In the genomic region with DNA sequence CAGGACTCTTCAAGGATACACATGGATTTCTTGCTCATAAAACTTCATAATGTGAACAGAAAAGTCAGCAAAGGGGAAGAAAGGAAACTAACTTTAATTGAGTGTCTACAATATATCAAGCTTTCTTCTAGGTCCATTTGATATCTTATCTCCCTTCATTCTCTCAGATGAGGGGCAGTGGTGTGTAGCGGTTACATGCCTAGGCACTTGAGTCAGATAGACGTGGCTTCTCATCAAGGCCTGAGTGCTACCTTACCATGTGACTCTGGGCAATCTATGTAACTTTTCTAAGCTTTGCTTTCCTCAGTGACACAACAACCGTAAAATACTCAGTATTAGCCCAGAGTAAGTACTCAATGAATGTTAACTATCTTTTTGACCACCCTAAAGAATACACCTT, we compare ENCODE assay signal across 16 cellular contexts. TPM values are rescaled to one million over a fixed set of nuclear protein-coding genes. Genes with fewer than 3 reads are reported as not detected.
DNase-seq lines count a peak whose midpoint lies in the region; ATAC-seq, FAIRE-seq and TF ChIP-seq lines count a peak whose summit lies in the region.
"Had no signal": no experiment of that assay in that cellular context is flagged by ENCODE, and none has a peak within 500 bp of the region (broad histone marks: within the 10 kb centered on the region; RNA-seq: fewer than 3 reads in every experiment).

No MANE protein-coding gene starts in this region.

- TF ChIP-seq POLR2A in gastrocnemius medialis (IDR thresholded peaks at IDR 0.05) (no peak), breast epithelium (IDR thresholded peaks at IDR 0.05) (no peak), sigmoid colon (IDR thresholded peaks at IDR 0.05) (no peak)

- H3K4me1 ChIP-seq in gastrocnemius medialis: peaks cover 72% of the 10 kb centered on the region in 2 donors
- H3K4me1 ChIP-seq in breast epithelium: peaks cover 0 to 3% of the 10 kb centered on the region in 2 donors
- peaks cover 0 to 31% (median 15%) of the 10 kb centered on the region in 4 donors for H3K4me1 ChIP-seq in sigmoid colon

- H3K27me3 ChIP-seq in gastrocnemius medialis: no peaks in the 10 kb centered on the region
- H3K27me3 ChIP-seq in breast epithelium: no peaks in the 10 kb centered on the region
- no peaks in the 10 kb centered on the region for H3K27me3 ChIP-seq in sigmoid colon

- intact Hi-C loops in gastrocnemius medialis (cut with DNase I; ENCODE audit: low total_unique reads): loop anchor here (5.0 kb wide), 1 partner anchor 142 kb away; no protein-coding TSS in a partner anchor
- intact Hi-C loops in breast epithelium (cut with DNase I; ENCODE audit: low total_unique reads): no loop called here
- intact Hi-C loops in sigmoid colon (cut with DNase I): no loop called here

- H3K9me3 ChIP-seq in gastrocnemius medialis (no peaks in the 10 kb centered on the region), breast epithelium (no peaks in the 10 kb centered on the region), sigmoid colon (no peaks in the 10 kb centered on the region)

- H3K4me3 ChIP-seq in gastrocnemius medialis (no peak overlapping the region), breast epithelium (no peak overlapping the region), sigmoid colon (no peak overlapping the region), foreskin fibroblast (ENCODE audit: low read depth in 1 of 2, low read length in 2 of 2) (no peak overlapping the region)
- H3K4me3 ChIP-seq: GM12878 had no signal

- peak overlapping the region; percentile 45 to 75 (median 64) for H3K27ac ChIP-seq in gastrocnemius medialis
- no peak overlapping the region for H3K27ac ChIP-seq in breast epithelium
- no peak overlapping the region for H3K27ac ChIP-seq in sigmoid colon

- peak; percentile 57 for DNase-seq in ACHN
- DNase-seq in RCC 7860 (ENCODE audit: low spot score): peak; percentile 67
- peak; percentile 75 for DNase-seq in kidney tubule cell (ENCODE audit: low spot score)
- no peak for DNase-seq in gastrocnemius medialis
- no peak for DNase-seq in breast epithelium (ENCODE audit: low spot score in 2 of 2)
- no peak for DNase-seq in sigmoid colon
- no peak for DNase-seq in foreskin fibroblast
- DNase-seq: C1 segment of cervical spinal cord; Calu3; CD4-positive, alpha-beta T cell; DMS 273 treated with DMSO at 0.1 percent for 48 hours; DMS79; HCEC 1CT; HFFc6 had no signal

- in situ Hi-C loops in ACHN (cut with HindIII; ENCODE audit: low pct_ligation_motif_present, low pct_unique_long_range_greater_than_20kb, low sequenced_read_pairs) (no loop called here), gastrocnemius medialis (cut with MboI; ENCODE audit: low sequenced_read_pairs in 4 of 4) (no loop called here)

- no peak for ATAC-seq in gastrocnemius medialis
- ATAC-seq: GM12878 had no signal

- 89 to 91% methylated on average over 3 of the region's 3 CpGs for WGBS in sigmoid colon, 2 donors

- TF ChIP-seq EP300 in sigmoid colon (IDR thresholded peaks at IDR 0.05): no peak

- H3K36me3 ChIP-seq in gastrocnemius medialis (no peaks in the 10 kb centered on the region), breast epithelium (no peaks in the 10 kb centered on the region), sigmoid colon (no peaks in the 10 kb centered on the region)

- peak; percentile 79 for FAIRE-seq in RCC 7860 (lab: Jason Lieb, UNC)
- FAIRE-seq: GM12878, GM18507 had no signal

- TF ChIP-seq CTCF in gastrocnemius medialis (IDR thresholded peaks at IDR 0.05 in 4 of 5, conservative IDR thresholded peaks at IDR 0.05 in 1 of 5): no peak
- TF ChIP-seq CTCF in breast epithelium (IDR thresholded peaks at IDR 0.05): no peak
- TF ChIP-seq CTCF in sigmoid colon (IDR thresholded peaks at IDR 0.05): no peak
- no peak for TF ChIP-seq CTCF in foreskin fibroblast (IDR thresholded peaks at IDR 0.05; ENCODE audit: low read depth, low read length)

RNA-seq across cellular contexts. Expression of a gene that starts 25.2 kb away (rescaled TPM):
- total RNA-seq in gastrocnemius medialis (10 to 100 TPM; 31.7 to 52.2 (median 39.1) TPM), breast epithelium (100 to 1,000 TPM in 1 of 3 donors, 10 to 100 TPM in 2; 44.5 to 408 (median 72.8) TPM), sigmoid colon (10 to 100 TPM; 22.9 to 45.7 (median 35.7) TPM)
- 1 to 10 TPM in 1 of 3 donors, under 1 TPM in 2; 0.60 to 8.8 (median 0.69) TPM for polyA plus RNA-seq in sigmoid colon
- total RNA-seq: CD4-positive, alpha-beta T cell had no signal

RNA-seq across cellular contexts. Expression of a gene that starts 57.3 kb away (rescaled TPM):
- total RNA-seq in gastrocnemius medialis (10 to 100 TPM in 3 of 4 donors, 1 to 10 TPM in 1; 7.9 to 38.7 (median 18.9) TPM), breast epithelium (10 to 100 TPM; 38.3 to 46.8 (median 43.2) TPM), sigmoid colon (10 to 100 TPM; 20.0 to 36.2 (median 28.7) TPM)
- 10 to 100 TPM in 2 of 3 donors, 1 to 10 TPM in 1; 4.8 to 11.3 (median 11.0) TPM for polyA plus RNA-seq in sigmoid colon

Comparison
In these comparisons a context has a peak if more than half of its experiments do, and no peak if none do; other contexts are left out.
1. DNase-seq: peak in ACHN (single experiment), RCC 7860 (single experiment) and kidney tubule cell (single experiment); none in gastrocnemius medialis (0 of 2), breast epithelium (0 of 2), sigmoid colon (single experiment) and foreskin fibroblast (0 of 2).
2. H3K27ac ChIP-seq: peak in gastrocnemius medialis (4 of 4); none in breast epithelium (0 of 2) and sigmoid colon (0 of 4).